8 cellular contexts compared by ENCODE assay signal in the genomic region with DNA sequence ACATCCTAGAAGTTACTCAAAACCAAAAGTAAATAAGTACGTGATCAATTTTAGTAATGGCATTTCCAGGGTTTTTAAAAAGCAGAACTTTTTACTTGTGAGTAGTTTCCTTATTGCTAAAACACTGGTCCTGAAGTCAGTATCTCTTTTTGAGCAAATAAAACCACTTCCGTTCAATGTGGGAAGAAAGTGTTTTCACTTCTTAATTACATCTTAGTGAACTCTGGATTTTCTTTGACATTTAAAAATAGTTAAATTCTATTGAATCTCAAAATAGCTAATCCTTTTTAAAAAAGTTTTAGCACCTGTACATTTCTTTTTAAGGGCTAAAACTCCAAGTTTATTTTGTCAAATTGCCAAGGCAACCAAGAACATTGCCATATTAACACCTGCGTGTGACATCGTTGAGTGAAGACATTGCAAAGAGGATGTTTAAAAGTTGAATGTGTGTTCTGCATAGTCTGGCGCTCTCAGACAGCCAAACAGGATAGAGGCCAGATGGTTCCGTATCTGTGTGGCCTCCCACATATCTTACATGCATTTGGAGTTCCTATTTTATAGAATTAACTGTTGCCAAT.
A peak's percentile ranks its signal among the peaks of the same experiment; 100 is the strongest.
DNase-seq lines count a peak whose midpoint lies in the region; ATAC-seq and TF ChIP-seq lines count a peak whose summit lies in the region.

No MANE protein-coding gene starts in this region.

- H3K9me3 Mint-ChIP-seq in stimulated activated naive CD8-positive, alpha-beta T cell treated with anti-CD3 and anti-CD28 coated beads, Interleukin-15, Interleukin-2, amounts not matched to agents 100 ng/mL and 50 ng/mL, for 24 hours = no peaks in the 10 kb centered on the region

- DNase-seq in GM13977 (ENCODE audit: low spot score) (peak; percentile 78), HL-60 (ENCODE audit: low read depth in 1 of 2, low spot score in 1 of 2) (peak; percentile 75 to 79), NCI-H2227 treated with DMSO at 0.1 percent for 48 hours (lab: John Stamatoyannopoulos, UW) (no peak), HUDEP-2 (lab: John Stamatoyannopoulos, UW; ENCODE audit: unreplicated experiment in 76 of 76) (no peak), SHP77 (lab: John Stamatoyannopoulos, UW) (no peak)
- DNase-seq in activated naive CD4-positive, alpha-beta T cell treated with anti-CD3 and anti-CD28 coated beads, Interleukin-2, amount 50 U/mL, for 16 hours = peak; percentile 15

- H3K27me3 ChIP-seq in HL-60 (ENCODE audit: insufficient read depth, poor library complexity, severe bottlenecking) = no peaks in the 10 kb centered on the region

- in situ Hi-C loops in GM13977 (cut with MboI; ENCODE audit: low pct_unique_long_range_greater_than_20kb, low sequenced_read_pairs, unreplicated experiment) = no loop called here

- H3K4me3 Mint-ChIP-seq in stimulated activated naive CD8-positive, alpha-beta T cell treated with anti-CD3 and anti-CD28 coated beads, Interleukin-15, Interleukin-2, amounts not matched to agents 100 ng/mL and 50 ng/mL, for 24 hours = peak overlapping the region; percentile 75

- H3K27me3 Mint-ChIP-seq in stimulated activated naive CD8-positive, alpha-beta T cell treated with anti-CD3 and anti-CD28 coated beads, Interleukin-15, Interleukin-2, amounts not matched to agents 100 ng/mL and 50 ng/mL, for 24 hours = no peaks in the 10 kb centered on the region

- H3K27ac Mint-ChIP-seq in stimulated activated naive CD8-positive, alpha-beta T cell treated with anti-CD3 and anti-CD28 coated beads, Interleukin-15, Interleukin-2, amounts not matched to agents 100 ng/mL and 50 ng/mL, for 24 hours = peak overlapping the region; percentile 95

- H3K4me1 Mint-ChIP-seq in stimulated activated naive CD8-positive, alpha-beta T cell treated with anti-CD3 and anti-CD28 coated beads, Interleukin-15, Interleukin-2, amounts not matched to agents 100 ng/mL and 50 ng/mL, for 24 hours (ENCODE audit: low read depth) = peaks cover 59% of the 10 kb centered on the region

- TF ChIP-seq CTCF in GM13977 (IDR thresholded peaks at IDR 0.05; ENCODE audit: extremely low read depth, insufficient read depth, missing control alignments) (no peak), HL-60 (IDR thresholded peaks at IDR 0.05; ENCODE audit: insufficient read depth, low read length) (no peak)

- peak overlapping the region; percentile 77 for H3K27ac ChIP-seq in HL-60 (replicated peaks)

- ATAC-seq in GM21526 (IDR thresholded peaks at IDR 0.05; ENCODE audit: low FRiP score, unreplicated experiment) = peak; percentile 92

- peak overlapping the region; percentile 26 for H3K4me3 ChIP-seq in HL-60 (replicated peaks; ENCODE audit: insufficient read depth, low read length)

- peaks cover 64% of the 10 kb centered on the region for H3K36me3 Mint-ChIP-seq in stimulated activated naive CD8-positive, alpha-beta T cell treated with anti-CD3 and anti-CD28 coated beads, Interleukin-15, Interleukin-2, amounts not matched to agents 100 ng/mL and 50 ng/mL, for 24 hours (ENCODE audit: low read depth)

Comparison
In these comparisons a context has a peak if more than half of its experiments do, and no peak if none do; other contexts are left out.
1. DNase-seq: peak in GM13977 (single experiment), HL-60 (2 of 2) and activated naive CD4-positive, alpha-beta T cell treated with anti-CD3 and anti-CD28 coated beads, Interleukin-2, amount 50 U/mL, for 16 hours (single experiment); none in NCI-H2227 treated with DMSO at 0.1 percent for 48 hours (single experiment), HUDEP-2 (0 of 76) and SHP77 (0 of 2).